In genomic region chr9:85332487-85332886, GRCh38 we compare ENCODE assay signal across 10 cellular contexts.
DNase-seq lines count a peak whose midpoint lies in the region; ATAC-seq and TF ChIP-seq lines count a peak whose summit lies in the region.
"Had no signal": no experiment of that assay in that cellular context is flagged by ENCODE, and none has a peak within 500 bp of the region (broad histone marks: within the 10 kb centered on the region; RNA-seq: fewer than 3 reads in every experiment).

No MANE protein-coding gene starts in this region.

- H2BK5ac ChIP-seq in H9 (ENCODE audit: insufficient read length, low read length), result no peak overlapping the region

- no peak overlapping the region for H3T11ph ChIP-seq in H9 (ENCODE audit: low read length)

- H3K56ac ChIP-seq in H9 (ENCODE audit: insufficient read length, low read depth, low read length), result no peak overlapping the region

- H3K36me3 Mint-ChIP-seq in H9 (ENCODE audit: insufficient read depth in 1 of 3, low read depth in 3 of 3), result no peaks in the 10 kb centered on the region

- no peak for DNase-seq in DND-41
- DNase-seq in H9, result peak; percentile 75
- DNase-seq in SK-MEL-5 (ENCODE audit: low read depth, low spot score), result peak; percentile 68
- DNase-seq in iPS-NIHi7 (ENCODE audit: extremely low spot score), result peak; percentile 88
- DNase-seq in activated CD4-positive, alpha-beta T cell treated with anti-CD3 and anti-CD28 coated beads, Interleukin-2, amount 50 U/mL, for 48 hours, result no peak
- no peak for DNase-seq in transverse colon
- no peak for DNase-seq in activated gamma-delta T cell (lab: John Stamatoyannopoulos, UW)
- no peak for DNase-seq in stimulated activated CD4-positive, alpha-beta T cell treated with anti-CD3 and anti-CD28 coated beads, Interleukin-1b, Interleukin-23, amount 100 ng/mL, for 48 hours
- DNase-seq: NCI-H1436 had no signal

- no peak overlapping the region for H4K8ac ChIP-seq in H9 (replicated peaks; ENCODE audit: insufficient read length, low read depth, low read length)

- H3K4me1 ChIP-seq in DND-41 (ENCODE audit: insufficient read depth, low read length) (no peaks in the 10 kb centered on the region), H9 (ENCODE audit: insufficient read depth, low read length) (no peaks in the 10 kb centered on the region), transverse colon (no peaks in the 10 kb centered on the region)

- H3K9me3 Mint-ChIP-seq in H9, result no peaks in the 10 kb centered on the region; a peak in 1 of 5 replicates
- H3K9me3 Mint-ChIP-seq: central memory CD8-positive, alpha-beta T cell had no signal

- H3K23ac ChIP-seq in H9 (ENCODE audit: insufficient read length, low read depth, low read length), result no peak overlapping the region

- no peak for TF ChIP-seq POLR2A in transverse colon (IDR thresholded peaks at IDR 0.05)

- no peak overlapping the region for H3K4ac ChIP-seq in H9 (ENCODE audit: low read depth, low read length)

- H3K9ac ChIP-seq in DND-41 (ENCODE audit: low read depth, low read length) (no peak overlapping the region), H9 (ENCODE audit: extremely low read depth, insufficient read length, low read length) (no peak overlapping the region)

- no peak overlapping the region for H2AK5ac ChIP-seq in H9 (ENCODE audit: insufficient read length, low read length)

- intact Hi-C loops in transverse colon (cut with DNase I; ENCODE audit: low total_unique reads), result no loop called here

- no peak overlapping the region for H3K4me3 ChIP-seq in DND-41 (ENCODE audit: low read depth in 1 of 2, low read length in 2 of 2)
- no peak overlapping the region for H3K4me3 ChIP-seq in transverse colon

- H3K27me3 ChIP-seq in DND-41 (ENCODE audit: insufficient read depth, low read length, poor library complexity) (no peaks in the 10 kb centered on the region), H9 (ENCODE audit: insufficient read depth, low read length) (no peaks in the 10 kb centered on the region), transverse colon (no peaks in the 10 kb centered on the region)

- H3K18ac ChIP-seq in H9 (ENCODE audit: insufficient read length, low read depth, low read length), result no peak overlapping the region

- H2AFZ ChIP-seq in DND-41 (ENCODE audit: low read depth, low read length), result no peak overlapping the region
- peak overlapping the region; percentile 9 for H2AFZ ChIP-seq in H9 (ENCODE audit: low read length)

- H3K4me3 Mint-ChIP-seq in H9, result no peak overlapping the region
- H3K4me3 Mint-ChIP-seq: central memory CD8-positive, alpha-beta T cell had no signal

- no peak overlapping the region for H2BK12ac ChIP-seq in H9 (ENCODE audit: insufficient read length, low read depth, low read length)

- TF ChIP-seq EP300 in transverse colon (IDR thresholded peaks at IDR 0.05; ENCODE audit: low read depth), result no peak

- H3K4me2 ChIP-seq in DND-41 (ENCODE audit: insufficient read depth, low read length) (no peak overlapping the region), H9 (ENCODE audit: insufficient read depth, insufficient read length, low read length) (no peak overlapping the region)

- H4K91ac ChIP-seq in H9 (ENCODE audit: insufficient read length, low read depth, low read length), result no peak overlapping the region

- H4K5ac ChIP-seq in H9 (ENCODE audit: insufficient read length, low read depth, low read length), result no peak overlapping the region

- H3K9me3 ChIP-seq in DND-41 (ENCODE audit: insufficient read depth, low read length, severe bottlenecking) (no peaks in the 10 kb centered on the region), H9 (ENCODE audit: control insufficient read depth, low read depth, low read length) (no peaks in the 10 kb centered on the region), transverse colon (no peaks in the 10 kb centered on the region)

- no CpG with 5 or more reads among the region's 4 CpGs for WGBS in H9 (ENCODE audit: extremely low coverage, insufficient read length, low lambda C conversion rate)
- WGBS in transverse colon (ENCODE audit: low coverage in 1 of 2), 2 donors, result 79 to 84% methylated on average over 3 to 4 of the region's 4 CpGs

- H3K36me3 ChIP-seq in DND-41 (ENCODE audit: insufficient read depth, low read length) (no peaks in the 10 kb centered on the region), transverse colon (no peaks in the 10 kb centered on the region)

- H3K4me1 Mint-ChIP-seq in H9, result peaks cover 0 to 3% of the 10 kb centered on the region in 2 experiments; a peak in 1 of 4 replicates
- H3K4me1 Mint-ChIP-seq: central memory CD8-positive, alpha-beta T cell had no signal

- no peak overlapping the region for H2BK15ac ChIP-seq in H9 (ENCODE audit: low read depth, low read length)

- TF ChIP-seq CTCF in DND-41 (IDR thresholded peaks at IDR 0.05; ENCODE audit: borderline replicate concordance, extremely low read depth, low read length, poor library complexity, severe bottlenecking), result peak; percentile 36
- TF ChIP-seq CTCF in H9 (conservative IDR thresholded peaks at IDR 0.05), result peak; percentile 86
- TF ChIP-seq CTCF in transverse colon (IDR thresholded peaks at IDR 0.05), result no peak

- no peaks in the 10 kb centered on the region for H3K27me3 Mint-ChIP-seq in H9 (ENCODE audit: low read depth)

- no peak overlapping the region for H2BK20ac ChIP-seq in H9 (ENCODE audit: low read depth, low read length, poor library complexity, severe bottlenecking)

- H3K27ac Mint-ChIP-seq in H9, result no peak overlapping the region

- no peak overlapping the region for H3K27ac ChIP-seq in DND-41 (ENCODE audit: low read length)
- H3K27ac ChIP-seq in H9 (ENCODE audit: insufficient read length, low read depth, low read length), result no peak overlapping the region
- H3K27ac ChIP-seq in transverse colon, result no peak overlapping the region

- H2BK120ac ChIP-seq in H9 (ENCODE audit: low read depth, low read length, poor library complexity, severe bottlenecking), result no peak overlapping the region

- no peak overlapping the region for H3K14ac ChIP-seq in H9 (ENCODE audit: insufficient read depth, low read length)

- no peak; the same call in 2 of the 3 replicates for ATAC-seq in DND-41 (ENCODE audit: insufficient read depth, low read depth)

- no peaks in the 10 kb centered on the region for H3K23me2 ChIP-seq in H9 (ENCODE audit: insufficient read length, low read depth, low read length, poor library complexity, severe bottlenecking)

- in situ Hi-C loops in SK-MEL-5 (cut with HindIII; ENCODE audit: low pct_unique_long_range_greater_than_20kb, low sequenced_read_pairs) (no loop called here), transverse colon (cut with MboI; ENCODE audit: low pct_ligation_motif_present in 1 of 4, low pct_unique_long_range_greater_than_20kb in 1 of 4, low sequenced_read_pairs in 3 of 4) (no loop called here)

- no peaks in the 10 kb centered on the region for H3K79me1 ChIP-seq in H9 (ENCODE audit: insufficient read depth, low read depth, low read length, poor library complexity, severe bottlenecking)

- H3K79me2 ChIP-seq in DND-41 (ENCODE audit: insufficient read depth, low read length) (no peaks in the 10 kb centered on the region), H9 (ENCODE audit: insufficient read depth, low read length) (no peaks in the 10 kb centered on the region)

- no peaks in the 10 kb centered on the region for H4K20me1 ChIP-seq in DND-41 (ENCODE audit: insufficient read depth, low read length)
- no peaks in the 10 kb centered on the region for H4K20me1 ChIP-seq in H9 (ENCODE audit: control insufficient read depth, insufficient read depth, insufficient read length)

Comparison
In these comparisons a context has a peak if more than half of its experiments do, and no peak if none do; other contexts are left out.
1. DNase-seq: peak in H9 (single experiment), SK-MEL-5 (single experiment) and iPS-NIHi7 (single experiment); none in DND-41 (single experiment), activated CD4-positive, alpha-beta T cell treated with anti-CD3 and anti-CD28 coated beads, Interleukin-2, amount 50 U/mL, for 48 hours (0 of 2), transverse colon (single experiment), activated gamma-delta T cell (single experiment) and stimulated activated CD4-positive, alpha-beta T cell treated with anti-CD3 and anti-CD28 coated beads, Interleukin-1b, Interleukin-23, amount 100 ng/mL, for 48 hours (single experiment).
2. CTCF ChIP-seq: peak in DND-41 (single experiment) and H9 (single experiment); none in transverse colon (0 of 5).